Comparison of ENCODE assay signal across 8 cellular contexts in the genomic region with DNA sequence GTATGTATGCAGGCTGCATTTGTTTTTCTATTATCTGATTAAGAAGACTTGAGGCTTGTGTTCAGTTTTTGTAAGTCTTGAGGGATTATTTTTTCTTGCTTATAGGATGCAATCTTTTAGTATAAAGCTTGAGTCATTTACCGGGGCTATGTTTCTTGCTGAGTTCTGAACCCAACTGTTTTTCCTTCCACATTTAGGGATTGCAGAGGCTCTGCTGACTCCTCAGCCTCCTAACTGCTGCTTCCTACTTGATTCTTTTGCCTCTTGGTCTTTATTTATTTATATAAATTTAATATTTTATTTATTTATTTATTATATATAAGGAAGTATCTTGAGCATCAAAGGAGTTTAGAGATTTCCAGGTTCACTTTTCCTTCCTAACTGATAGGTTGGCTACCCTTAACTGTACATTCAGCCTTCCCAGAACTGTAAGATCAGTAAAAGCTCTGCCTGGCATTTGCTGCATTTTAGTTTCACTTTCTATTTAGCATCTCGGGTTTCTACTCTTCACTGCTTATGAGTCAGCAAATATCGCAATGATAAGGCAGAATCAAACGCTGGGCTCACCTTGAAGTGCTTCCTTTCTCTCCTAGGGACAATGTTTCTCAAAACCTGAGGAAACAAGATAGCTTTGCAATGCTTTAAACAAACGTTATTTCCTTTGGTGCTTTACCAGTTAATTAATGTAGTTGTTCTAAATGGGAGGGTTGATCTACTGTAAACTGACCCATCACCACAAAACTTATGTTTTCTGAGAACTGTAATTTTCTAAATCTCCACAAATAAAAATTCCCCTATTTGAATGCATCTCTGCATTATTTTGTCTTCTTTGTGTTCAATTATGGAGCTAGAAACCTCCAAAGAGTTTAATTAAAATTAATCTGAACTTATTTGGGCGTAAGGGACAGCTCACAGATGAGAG.
DNase-seq lines count a peak whose midpoint lies in the region; ATAC-seq and TF ChIP-seq lines count a peak whose summit lies in the region.

No MANE protein-coding gene starts in this region.

- H3K4me3 ChIP-seq in GM23338 (no peak overlapping the region), PC-3 (ENCODE audit: low read length) (peak overlapping the region; percentile 60), liver (ENCODE audit: low read depth in 1 of 3, low read length in 3 of 3) (peak overlapping the region; percentile 46 to 71 (median 64)), thyroid gland (replicated peaks in 1 of 3) (peak overlapping the region in 2 of 3 donors; percentile 15 to 23)
- peak overlapping the region; percentile 39 for H3K4me3 ChIP-seq in Jurkat, Clone E6-1 (ENCODE audit: low read length)

- no peak for TF ChIP-seq CTCF in GM23338 (conservative IDR thresholded peaks at IDR 0.05; ENCODE audit: low read depth in 2 of 2)
- no peak for TF ChIP-seq CTCF in PC-3 (conservative IDR thresholded peaks at IDR 0.05; ENCODE audit: low read depth, low read length)
- no peak for TF ChIP-seq CTCF in liver (IDR thresholded peaks at IDR 0.05; ENCODE audit: low read depth, low read length, missing input control)
- no peak for TF ChIP-seq CTCF in thyroid gland (IDR thresholded peaks at IDR 0.05)

- H3K4me1 ChIP-seq in GM23338 (ENCODE audit: insufficient read depth) (no peaks in the 10 kb centered on the region), PC-3 (ENCODE audit: insufficient read depth, low read length) (peaks cover 40% of the 10 kb centered on the region), liver (ENCODE audit: control insufficient read depth in 4 of 4, insufficient read depth in 4 of 4, low read length in 3 of 4) (peaks cover 4 to 13% (median 10%) of the 10 kb centered on the region in 4 donors), thyroid gland (peaks cover 0 to 4% of the 10 kb centered on the region in 2 donors)

- BruUV-seq in PC-3 (replicated peaks; lab: Mats Ljungman, UMichigan) = TSS peak; percentile 28

- no peaks in the 10 kb centered on the region for H3K36me3 Mint-ChIP-seq in activated naive CD4-positive, alpha-beta T cell treated with anti-CD3 and anti-CD28 coated beads for 36 hours (ENCODE audit: low read depth)
- H3K36me3 Mint-ChIP-seq in GM23338 (ENCODE audit: low read depth) = peaks cover 26% of the 10 kb centered on the region

- TF ChIP-seq RAD21 in liver (IDR thresholded peaks at IDR 0.05) = peak; percentile 19 to 24

- intact Hi-C loops in activated naive CD4-positive, alpha-beta T cell treated with anti-CD3 and anti-CD28 coated beads for 36 hours (cut with micrococcal nuclease) = loop anchor here (1.0 kb wide), 3 partner anchors 42 to 311 kb away; no protein-coding TSS in a partner anchor
- intact Hi-C loops in PC-3 (cut with micrococcal nuclease) = loop anchor here (2.0 kb wide), 1 partner anchor 24 kb away; no protein-coding TSS in a partner anchor
- intact Hi-C loops in thyroid gland (cut with DNase I) = no loop called here

- H3K79me2 ChIP-seq in GM23338 (replicated peaks; ENCODE audit: insufficient read depth) (no peaks in the 10 kb centered on the region), PC-3 (ENCODE audit: low read length) (no peaks in the 10 kb centered on the region)

- H3K9me3 ChIP-seq in PC-3 (ENCODE audit: low read length) (no peaks in the 10 kb centered on the region), liver (ENCODE audit: control insufficient read depth in 4 of 4, low read length in 3 of 4) (no peaks in the 10 kb centered on the region), thyroid gland (no peaks in the 10 kb centered on the region)

- CTCF ChIA-PET in activated naive CD4-positive, alpha-beta T cell treated with anti-CD3 and anti-CD28 coated beads for 36 hours (lab: Charles Lee) = interaction anchor here (1.2 kb wide), 1 partner anchor 25 kb away, joined by 4 read pairs; no protein-coding TSS in a partner anchor
- CTCF ChIA-PET in PC-3 (lab: Charles Lee) = interaction anchor here (0.9 kb wide), 1 partner anchor 30 kb away, joined by 3 read pairs; no protein-coding TSS in a partner anchor

- no peak overlapping the region for H3K4me2 ChIP-seq in GM23338
- peak overlapping the region; percentile 89 for H3K4me2 ChIP-seq in PC-3 (ENCODE audit: low read length)

- H2AFZ ChIP-seq in GM23338 (no peak overlapping the region), PC-3 (ENCODE audit: low read length) (peak overlapping the region; percentile 68)

- H3K9me2 ChIP-seq in GM23338 (ENCODE audit: insufficient read depth) = no peaks in the 10 kb centered on the region
- H3K9me2 ChIP-seq in PC-3 (replicated peaks; ENCODE audit: low read length) = no peaks in the 10 kb centered on the region

- WGBS in liver = 24% methylated on average over 6 of the region's 6 CpGs
- 20 to 23% methylated on average over 6 of the region's 6 CpGs for WGBS in thyroid gland, 2 donors

- peak overlapping the region; percentile 31 for H3K27ac Mint-ChIP-seq in activated naive CD4-positive, alpha-beta T cell treated with anti-CD3 and anti-CD28 coated beads for 36 hours
- no peak overlapping the region for H3K27ac Mint-ChIP-seq in GM23338

- H3K27ac ChIP-seq in GM23338 (ENCODE audit: low read depth) (no peak overlapping the region), PC-3 (ENCODE audit: low read length) (peak overlapping the region; percentile 70), liver (ENCODE audit: low read depth in 1 of 2, low read length in 2 of 2) (peak overlapping the region in 1 of 2 donors; percentile 7), thyroid gland (peak overlapping the region in 1 of 3 donors; percentile 65)

- peak overlapping the region; percentile 59 for H3K9ac ChIP-seq in PC-3 (ENCODE audit: low read length)
- H3K9ac ChIP-seq in liver (ENCODE audit: low read depth in 1 of 2, low read length in 2 of 2) = peak overlapping the region in 1 of 2 donors; percentile 84

- H3K36me3 ChIP-seq in GM23338 (ENCODE audit: insufficient read depth) (no peaks in the 10 kb centered on the region), PC-3 (ENCODE audit: low read depth, low read length) (no peaks in the 10 kb centered on the region), liver (ENCODE audit: control insufficient read depth in 4 of 4, insufficient read depth in 3 of 4, low read depth in 1 of 4, low read length in 3 of 4) (no peaks in the 10 kb centered on the region), thyroid gland (no peaks in the 10 kb centered on the region)

- peak; percentile 44 for DNase-seq in activated naive CD4-positive, alpha-beta T cell treated with anti-CD3 and anti-CD28 coated beads for 36 hours
- DNase-seq in activated naive CD4-positive, alpha-beta T cell treated with anti-CD3 and anti-CD28 coated beads, Interleukin-2, amount 50 U/mL, for 16 hours = no peak
- DNase-seq in GM23338 (ENCODE audit: low spot score) (peak; percentile 61), PC-3 (peak; percentile 91), cerebellum (ENCODE audit: low spot score) (peak; percentile 38), thyroid gland (peak; percentile 9 to 26)
- DNase-seq in Jurkat, Clone E6-1 (ENCODE audit: low read depth, low spot score) = peak; percentile 83

- ATAC-seq in GM23338 = no peak
- peak; percentile 66 for ATAC-seq in PC-3

- H3K4me1 Mint-ChIP-seq in activated naive CD4-positive, alpha-beta T cell treated with anti-CD3 and anti-CD28 coated beads for 36 hours (ENCODE audit: low read depth) = peaks cover 11% of the 10 kb centered on the region
- no peaks in the 10 kb centered on the region for H3K4me1 Mint-ChIP-seq in GM23338

- TF ChIP-seq POLR2A in thyroid gland (IDR thresholded peaks at IDR 0.05) = no peak

- peaks cover 5% of the 10 kb centered on the region for H3K27me3 Mint-ChIP-seq in activated naive CD4-positive, alpha-beta T cell treated with anti-CD3 and anti-CD28 coated beads for 36 hours (ENCODE audit: low read depth)
- no peaks in the 10 kb centered on the region for H3K27me3 Mint-ChIP-seq in GM23338 (ENCODE audit: insufficient read depth, low read depth, poor library complexity)

- no peaks in the 10 kb centered on the region for H3K27me3 ChIP-seq in GM23338 (ENCODE audit: insufficient read depth)
- H3K27me3 ChIP-seq in PC-3 (ENCODE audit: low read length) = no peaks in the 10 kb centered on the region
- no peaks in the 10 kb centered on the region for H3K27me3 ChIP-seq in liver (ENCODE audit: control insufficient read depth in 4 of 4, insufficient read depth in 4 of 4, low read length in 3 of 4)
- no peaks in the 10 kb centered on the region for H3K27me3 ChIP-seq in thyroid gland

- POLR2A ChIA-PET in PC-3 (lab: Charles Lee; ENCODE audit: unreplicated experiment) = no interaction called here

- no peak overlapping the region for H3K4me3 Mint-ChIP-seq in activated naive CD4-positive, alpha-beta T cell treated with anti-CD3 and anti-CD28 coated beads for 36 hours
- H3K4me3 Mint-ChIP-seq in GM23338 = no peak overlapping the region

- H3K9me3 Mint-ChIP-seq in activated naive CD4-positive, alpha-beta T cell treated with anti-CD3 and anti-CD28 coated beads for 36 hours = no peaks in the 10 kb centered on the region
- H3K9me3 Mint-ChIP-seq in GM23338 = peaks cover 97% of the 10 kb centered on the region

- H4K20me1 ChIP-seq in GM23338 (replicated peaks; ENCODE audit: insufficient read depth) = no peaks in the 10 kb centered on the region
- no peaks in the 10 kb centered on the region for H4K20me1 ChIP-seq in PC-3 (ENCODE audit: low read length)

- H3F3A ChIP-seq in GM23338 (replicated peaks; ENCODE audit: low read depth) (no peaks in the 10 kb centered on the region), PC-3 (ENCODE audit: low read length, unreplicated experiment) (no peaks in the 10 kb centered on the region)

TF ChIP-seq in GM23338, 12 proteins besides CTCF, POLR2A, EP300 and RAD21 (continues in another document):
- TF ChIP-seq, protein P1, sequence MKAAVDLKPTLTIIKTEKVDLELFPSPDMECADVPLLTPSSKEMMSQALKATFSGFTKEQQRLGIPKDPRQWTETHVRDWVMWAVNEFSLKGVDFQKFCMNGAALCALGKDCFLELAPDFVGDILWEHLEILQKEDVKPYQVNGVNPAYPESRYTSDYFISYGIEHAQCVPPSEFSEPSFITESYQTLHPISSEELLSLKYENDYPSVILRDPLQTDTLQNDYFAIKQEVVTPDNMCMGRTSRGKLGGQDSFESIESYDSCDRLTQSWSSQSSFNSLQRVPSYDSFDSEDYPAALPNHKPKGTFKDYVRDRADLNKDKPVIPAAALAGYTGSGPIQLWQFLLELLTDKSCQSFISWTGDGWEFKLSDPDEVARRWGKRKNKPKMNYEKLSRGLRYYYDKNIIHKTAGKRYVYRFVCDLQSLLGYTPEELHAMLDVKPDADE (IDR thresholded peaks at IDR 0.05) = no peak
- no peak for TF ChIP-seq POLR2AphosphoS5 (IDR thresholded peaks at IDR 0.05; ENCODE audit: low read depth)

TF ChIP-seq in liver, 16 proteins besides CTCF, POLR2A, EP300 and RAD21 (continues in another document):
- TF ChIP-seq YY1 (IDR thresholded peaks at IDR 0.05) = no peak
- peak in 1 of 2 donors; percentile 10 for TF ChIP-seq HNF4A (conservative IDR thresholded peaks at IDR 0.05)
- TF ChIP-seq SP1 (IDR thresholded peaks at IDR 0.05) = peak; percentile 17
